In the genomic region with DNA sequence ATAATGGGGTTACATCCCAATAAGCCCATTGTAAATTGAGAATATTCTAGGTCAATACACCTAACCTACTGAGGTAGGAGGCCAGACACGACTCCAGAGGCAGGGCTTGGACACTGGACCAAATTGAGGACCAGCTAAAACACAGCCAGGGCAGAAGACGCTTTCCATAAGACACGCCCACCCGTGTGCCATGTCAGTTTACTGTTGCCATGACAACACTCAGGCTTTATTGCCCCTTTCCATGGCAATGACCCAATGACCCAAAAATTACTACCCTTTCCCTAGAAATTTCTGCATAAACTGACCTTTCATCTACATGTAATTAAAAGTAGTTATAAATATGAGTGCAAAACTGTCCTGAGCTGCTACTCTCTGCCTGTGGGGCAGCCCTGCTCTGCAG, we compare ENCODE assay signal across 27 cellular contexts.
"Had no signal": no experiment of that assay in that cellular context is flagged by ENCODE, and none has a peak within 500 bp of the region (broad histone marks: within the 10 kb centered on the region; RNA-seq: fewer than 3 reads in every experiment).

No MANE protein-coding gene starts in this region.

- H3K4me3 ChIP-seq: gastrocnemius medialis, left lung, ovary, psoas muscle, skin epidermis, spleen, testis, tibial nerve, upper lobe of left lung had no signal

- H3K36me3 ChIP-seq: ovary had no signal

- H3K27ac Mint-ChIP-seq: dendritic cell treated with granulocyte-macrophage colony-stimulating factor and Interleukin-4, amounts not matched to agents 40 ng/mL and 50 ng/mL, for 4 days; endodermal cell; naive thymus-derived CD8-positive, alpha-beta T cell; stimulated activated memory B cell treated with anti-CD40 and anti-IgM and Interleukin-4, amounts not matched to agents 10 μg/mL and 1 μg/mL and 100 μg/mL, for 72 hours had no signal

- H3K27ac ChIP-seq: epithelial cell of prostate, gastrocnemius medialis, left lung, ovary, psoas muscle, skin epidermis, spleen, testis, tibial nerve, upper lobe of left lung had no signal

- H3K4me1 Mint-ChIP-seq: stimulated activated memory B cell treated with anti-CD40 and anti-IgM and Interleukin-4, amounts not matched to agents 10 μg/mL and 1 μg/mL and 100 μg/mL, for 72 hours had no signal

- H3K27me3 ChIP-seq: gastrocnemius medialis, left lung, ovary, spleen, testis, tibial nerve, upper lobe of left lung had no signal

- H3K9me3 ChIP-seq: gastrocnemius medialis, left lung, ovary, psoas muscle, spleen, testis, tibial nerve, upper lobe of left lung had no signal

- DNase-seq: effector CD8-positive, alpha-beta T cell; endodermal cell; foreskin fibroblast; gastrocnemius medialis; head of caudate nucleus; kidney; left lung; mesenchymal stem cell; midbrain; naive thymus-derived CD8-positive, alpha-beta T cell; occipital lobe; ovary; posterior cingulate gyrus; psoas muscle; right cardiac atrium; spleen; stimulated activated CD4-positive, alpha-beta T cell treated with anti-CD3 and anti-CD28 coated beads, Interleukin-4, amount 100 ng/mL, for 4 hours; stimulated activated naive CD8-positive, alpha-beta T cell treated with anti-CD3 and anti-CD28 coated beads, Interleukin-15, Interleukin-2, amounts not matched to agents 100 U/mL and 50 U/mL, for 24 hours; substantia nigra; testis; upper lobe of left lung had no signal

- H3K4me1 ChIP-seq: left lung, spleen, testis, upper lobe of left lung had no signal

- H3K27me3 Mint-ChIP-seq: dendritic cell treated with granulocyte-macrophage colony-stimulating factor and Interleukin-4, amounts not matched to agents 40 ng/mL and 50 ng/mL, for 4 days; naive thymus-derived CD8-positive, alpha-beta T cell; stimulated activated memory B cell treated with anti-CD40 and anti-IgM and Interleukin-4, amounts not matched to agents 10 μg/mL and 1 μg/mL and 100 μg/mL, for 72 hours had no signal

- H3K4me3 Mint-ChIP-seq: dendritic cell treated with granulocyte-macrophage colony-stimulating factor and Interleukin-4, amounts not matched to agents 40 ng/mL and 50 ng/mL, for 4 days; endodermal cell; naive thymus-derived CD8-positive, alpha-beta T cell; stimulated activated memory B cell treated with anti-CD40 and anti-IgM and Interleukin-4, amounts not matched to agents 10 μg/mL and 1 μg/mL and 100 μg/mL, for 72 hours had no signal

- ATAC-seq: esophagus mucosa; gastrocnemius medialis; left lung; naive thymus-derived CD8-positive, alpha-beta T cell; psoas muscle; right cardiac atrium; stimulated activated memory B cell treated with anti-CD40 and anti-IgM and Interleukin-4, amounts not matched to agents 10 μg/mL and 1 μg/mL and 100 μg/mL, for 72 hours; stimulated activated naive CD8-positive, alpha-beta T cell treated with anti-CD3 and anti-CD28 coated beads, Interleukin-15, Interleukin-2, amounts not matched to agents 100 U/mL and 50 U/mL, for 24 hours had no signal

- H3K9me3 Mint-ChIP-seq: dendritic cell treated with granulocyte-macrophage colony-stimulating factor and Interleukin-4, amounts not matched to agents 40 ng/mL and 50 ng/mL, for 4 days; endodermal cell; naive thymus-derived CD8-positive, alpha-beta T cell; stimulated activated memory B cell treated with anti-CD40 and anti-IgM and Interleukin-4, amounts not matched to agents 10 μg/mL and 1 μg/mL and 100 μg/mL, for 72 hours had no signal
